2 cellular contexts compared by ENCODE assay signal in the genomic region with DNA sequence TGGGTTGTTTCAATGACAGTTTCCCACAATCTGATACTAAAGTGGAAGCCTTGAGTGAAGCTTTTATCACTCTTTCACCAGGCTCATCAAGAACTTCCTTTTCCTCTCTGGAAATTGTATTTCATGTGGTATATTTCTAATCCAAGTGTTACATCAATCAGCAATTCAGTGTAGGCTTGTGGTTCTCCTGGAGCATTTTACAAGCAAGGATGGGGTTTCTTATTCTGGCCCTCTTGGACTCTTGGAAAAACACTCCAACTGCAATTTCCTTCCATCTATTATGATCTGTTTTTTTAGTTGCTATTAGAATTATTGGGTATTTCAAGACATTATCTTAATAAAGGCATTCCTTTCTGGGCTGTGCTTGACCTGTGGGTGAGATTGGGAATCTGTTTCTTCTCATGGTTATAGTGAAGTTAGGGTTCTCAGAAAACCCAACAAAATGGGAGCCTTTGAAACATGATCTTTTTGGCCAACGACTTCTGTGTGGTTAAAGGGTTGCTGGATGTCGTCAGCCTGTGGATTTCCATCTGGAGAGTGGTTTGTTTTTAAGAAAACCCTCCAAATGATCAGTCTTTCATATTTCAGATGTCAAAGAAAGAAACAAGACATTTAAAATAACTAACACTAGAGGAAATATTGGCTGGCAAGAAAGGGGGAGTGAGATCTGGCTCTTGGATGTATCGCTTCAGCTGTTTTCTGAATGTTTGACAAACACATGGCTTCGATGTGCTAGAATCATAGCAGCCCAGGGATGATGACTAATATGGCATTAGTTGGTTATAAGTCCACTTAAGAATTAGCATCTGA.
TF ChIP-seq lines count a peak whose summit lies in the region.

No MANE protein-coding gene starts in this region.

TF ChIP-seq in liver, 16 proteins besides CTCF, POLR2A, EP300 and RAD21:
- TF ChIP-seq, protein P1, sequence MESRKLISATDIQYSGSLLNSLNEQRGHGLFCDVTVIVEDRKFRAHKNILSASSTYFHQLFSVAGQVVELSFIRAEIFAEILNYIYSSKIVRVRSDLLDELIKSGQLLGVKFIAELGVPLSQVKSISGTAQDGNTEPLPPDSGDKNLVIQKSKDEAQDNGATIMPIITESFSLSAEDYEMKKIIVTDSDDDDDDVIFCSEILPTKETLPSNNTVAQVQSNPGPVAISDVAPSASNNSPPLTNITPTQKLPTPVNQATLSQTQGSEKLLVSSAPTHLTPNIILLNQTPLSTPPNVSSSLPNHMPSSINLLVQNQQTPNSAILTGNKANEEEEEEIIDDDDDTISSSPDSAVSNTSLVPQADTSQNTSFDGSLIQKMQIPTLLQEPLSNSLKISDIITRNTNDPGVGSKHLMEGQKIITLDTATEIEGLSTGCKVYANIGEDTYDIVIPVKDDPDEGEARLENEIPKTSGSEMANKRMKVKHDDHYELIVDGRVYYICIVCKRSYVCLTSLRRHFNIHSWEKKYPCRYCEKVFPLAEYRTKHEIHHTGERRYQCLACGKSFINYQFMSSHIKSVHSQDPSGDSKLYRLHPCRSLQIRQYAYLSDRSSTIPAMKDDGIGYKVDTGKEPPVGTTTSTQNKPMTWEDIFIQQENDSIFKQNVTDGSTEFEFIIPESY (IDR thresholded peaks at IDR 0.05): no peak
- TF ChIP-seq NR2F2 (IDR thresholded peaks at IDR 0.05): peak; percentile 79
- peak; percentile 16 for TF ChIP-seq SP1 (IDR thresholded peaks at IDR 0.05)
- no peak for TF ChIP-seq HNF4A (conservative IDR thresholded peaks at IDR 0.05)

TF ChIP-seq in HepG2, 621 proteins besides CTCF, POLR2A, EP300 and RAD21 (continued from another document):
- TF ChIP-seq, protein P2, sequence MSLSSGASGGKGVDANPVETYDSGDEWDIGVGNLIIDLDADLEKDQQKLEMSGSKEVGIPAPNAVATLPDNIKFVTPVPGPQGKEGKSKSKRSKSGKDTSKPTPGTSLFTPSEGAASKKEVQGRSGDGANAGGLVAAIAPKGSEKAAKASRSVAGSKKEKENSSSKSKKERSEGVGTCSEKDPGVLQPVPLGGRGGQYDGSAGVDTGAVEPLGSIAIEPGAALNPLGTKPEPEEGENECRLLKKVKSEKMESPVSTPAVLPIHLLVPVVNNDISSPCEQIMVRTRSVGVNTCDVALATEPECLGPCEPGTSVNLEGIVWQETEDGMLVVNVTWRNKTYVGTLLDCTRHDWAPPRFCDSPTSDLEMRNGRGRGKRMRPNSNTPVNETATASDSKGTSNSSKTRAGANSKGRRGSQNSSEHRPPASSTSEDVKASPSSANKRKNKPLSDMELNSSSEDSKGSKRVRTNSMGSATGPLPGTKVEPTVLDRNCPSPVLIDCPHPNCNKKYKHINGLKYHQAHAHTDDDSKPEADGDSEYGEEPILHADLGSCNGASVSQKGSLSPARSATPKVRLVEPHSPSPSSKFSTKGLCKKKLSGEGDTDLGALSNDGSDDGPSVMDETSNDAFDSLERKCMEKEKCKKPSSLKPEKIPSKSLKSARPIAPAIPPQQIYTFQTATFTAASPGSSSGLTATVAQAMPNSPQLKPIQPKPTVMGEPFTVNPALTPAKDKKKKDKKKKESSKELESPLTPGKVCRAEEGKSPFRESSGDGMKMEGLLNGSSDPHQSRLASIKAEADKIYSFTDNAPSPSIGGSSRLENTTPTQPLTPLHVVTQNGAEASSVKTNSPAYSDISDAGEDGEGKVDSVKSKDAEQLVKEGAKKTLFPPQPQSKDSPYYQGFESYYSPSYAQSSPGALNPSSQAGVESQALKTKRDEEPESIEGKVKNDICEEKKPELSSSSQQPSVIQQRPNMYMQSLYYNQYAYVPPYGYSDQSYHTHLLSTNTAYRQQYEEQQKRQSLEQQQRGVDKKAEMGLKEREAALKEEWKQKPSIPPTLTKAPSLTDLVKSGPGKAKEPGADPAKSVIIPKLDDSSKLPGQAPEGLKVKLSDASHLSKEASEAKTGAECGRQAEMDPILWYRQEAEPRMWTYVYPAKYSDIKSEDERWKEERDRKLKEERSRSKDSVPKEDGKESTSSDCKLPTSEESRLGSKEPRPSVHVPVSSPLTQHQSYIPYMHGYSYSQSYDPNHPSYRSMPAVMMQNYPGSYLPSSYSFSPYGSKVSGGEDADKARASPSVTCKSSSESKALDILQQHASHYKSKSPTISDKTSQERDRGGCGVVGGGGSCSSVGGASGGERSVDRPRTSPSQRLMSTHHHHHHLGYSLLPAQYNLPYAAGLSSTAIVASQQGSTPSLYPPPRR (CRISPR knock-in tag; IDR thresholded peaks at IDR 0.05; ENCODE audit: borderline replicate concordance): no peak
- TF ChIP-seq, protein P3, sequence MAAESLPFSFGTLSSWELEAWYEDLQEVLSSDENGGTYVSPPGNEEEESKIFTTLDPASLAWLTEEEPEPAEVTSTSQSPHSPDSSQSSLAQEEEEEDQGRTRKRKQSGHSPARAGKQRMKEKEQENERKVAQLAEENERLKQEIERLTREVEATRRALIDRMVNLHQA (CRISPR knock-in tag; IDR thresholded peaks at IDR 0.05): no peak
- TF ChIP-seq PITX1 (CRISPR knock-in tag; IDR thresholded peaks at IDR 0.05) (no peak), DNMT3B (CRISPR knock-in tag; conservative IDR thresholded peaks at IDR 0.05) (no peak), ZC3H4 (CRISPR knock-in tag; IDR thresholded peaks at IDR 0.05; ENCODE audit: borderline replicate concordance) (no peak), FOXK2 (IDR thresholded peaks at IDR 0.05) (no peak)
- TF ChIP-seq, protein P4, sequence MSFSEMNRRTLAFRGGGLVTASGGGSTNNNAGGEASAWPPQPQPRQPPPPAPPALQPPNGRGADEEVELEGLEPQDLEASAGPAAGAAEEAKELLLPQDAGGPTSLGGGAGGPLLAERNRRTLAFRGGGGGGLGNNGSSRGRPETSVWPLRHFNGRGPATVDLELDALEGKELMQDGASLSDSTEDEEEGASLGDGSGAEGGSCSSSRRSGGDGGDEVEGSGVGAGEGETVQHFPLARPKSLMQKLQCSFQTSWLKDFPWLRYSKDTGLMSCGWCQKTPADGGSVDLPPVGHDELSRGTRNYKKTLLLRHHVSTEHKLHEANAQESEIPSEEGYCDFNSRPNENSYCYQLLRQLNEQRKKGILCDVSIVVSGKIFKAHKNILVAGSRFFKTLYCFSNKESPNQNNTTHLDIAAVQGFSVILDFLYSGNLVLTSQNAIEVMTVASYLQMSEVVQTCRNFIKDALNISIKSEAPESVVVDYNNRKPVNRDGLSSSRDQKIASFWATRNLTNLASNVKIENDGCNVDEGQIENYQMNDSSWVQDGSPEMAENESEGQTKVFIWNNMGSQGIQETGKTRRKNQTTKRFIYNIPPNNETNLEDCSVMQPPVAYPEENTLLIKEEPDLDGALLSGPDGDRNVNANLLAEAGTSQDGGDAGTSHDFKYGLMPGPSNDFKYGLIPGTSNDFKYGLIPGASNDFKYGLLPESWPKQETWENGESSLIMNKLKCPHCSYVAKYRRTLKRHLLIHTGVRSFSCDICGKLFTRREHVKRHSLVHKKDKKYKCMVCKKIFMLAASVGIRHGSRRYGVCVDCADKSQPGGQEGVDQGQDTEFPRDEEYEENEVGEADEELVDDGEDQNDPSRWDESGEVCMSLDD (CRISPR knock-in tag; IDR thresholded peaks at IDR 0.05; ENCODE audit: borderline replicate concordance): no peak
